In the genomic region with DNA sequence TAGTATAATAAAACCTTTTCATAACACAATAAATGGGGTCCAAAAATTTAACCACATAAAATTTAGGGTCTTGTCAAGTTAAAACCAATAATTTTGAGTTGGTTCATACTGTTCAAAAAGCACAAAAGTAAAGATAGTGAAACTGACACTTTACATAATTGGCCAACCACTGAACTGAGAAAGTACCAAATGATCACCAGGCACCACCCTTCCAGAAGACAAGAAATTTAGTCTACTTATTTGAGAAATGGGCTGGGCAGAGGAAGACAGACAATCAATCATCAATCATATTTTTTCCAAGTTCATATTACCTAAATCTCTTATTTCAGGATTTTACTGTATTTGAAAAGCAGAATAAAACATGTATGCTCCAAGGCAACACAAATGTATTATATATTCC, we compare ENCODE assay signal across 1 cellular context.
TF ChIP-seq lines count a peak whose summit lies in the region.

No MANE protein-coding gene starts in this region.

TF ChIP-seq in GM12878, 131 proteins besides CTCF, POLR2A, EP300 and RAD21 (continued from another document):
- TF ChIP-seq, protein P1, sequence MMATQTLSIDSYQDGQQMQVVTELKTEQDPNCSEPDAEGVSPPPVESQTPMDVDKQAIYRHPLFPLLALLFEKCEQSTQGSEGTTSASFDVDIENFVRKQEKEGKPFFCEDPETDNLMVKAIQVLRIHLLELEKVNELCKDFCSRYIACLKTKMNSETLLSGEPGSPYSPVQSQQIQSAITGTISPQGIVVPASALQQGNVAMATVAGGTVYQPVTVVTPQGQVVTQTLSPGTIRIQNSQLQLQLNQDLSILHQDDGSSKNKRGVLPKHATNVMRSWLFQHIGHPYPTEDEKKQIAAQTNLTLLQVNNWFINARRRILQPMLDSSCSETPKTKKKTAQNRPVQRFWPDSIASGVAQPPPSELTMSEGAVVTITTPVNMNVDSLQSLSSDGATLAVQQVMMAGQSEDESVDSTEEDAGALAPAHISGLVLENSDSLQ (IDR thresholded peaks at IDR 0.05), result peak; percentile 55
TF ChIP-seq in GM12878: peak in this region for 2.
